ENCODE assay signal across 2 cellular contexts in the genomic region with DNA sequence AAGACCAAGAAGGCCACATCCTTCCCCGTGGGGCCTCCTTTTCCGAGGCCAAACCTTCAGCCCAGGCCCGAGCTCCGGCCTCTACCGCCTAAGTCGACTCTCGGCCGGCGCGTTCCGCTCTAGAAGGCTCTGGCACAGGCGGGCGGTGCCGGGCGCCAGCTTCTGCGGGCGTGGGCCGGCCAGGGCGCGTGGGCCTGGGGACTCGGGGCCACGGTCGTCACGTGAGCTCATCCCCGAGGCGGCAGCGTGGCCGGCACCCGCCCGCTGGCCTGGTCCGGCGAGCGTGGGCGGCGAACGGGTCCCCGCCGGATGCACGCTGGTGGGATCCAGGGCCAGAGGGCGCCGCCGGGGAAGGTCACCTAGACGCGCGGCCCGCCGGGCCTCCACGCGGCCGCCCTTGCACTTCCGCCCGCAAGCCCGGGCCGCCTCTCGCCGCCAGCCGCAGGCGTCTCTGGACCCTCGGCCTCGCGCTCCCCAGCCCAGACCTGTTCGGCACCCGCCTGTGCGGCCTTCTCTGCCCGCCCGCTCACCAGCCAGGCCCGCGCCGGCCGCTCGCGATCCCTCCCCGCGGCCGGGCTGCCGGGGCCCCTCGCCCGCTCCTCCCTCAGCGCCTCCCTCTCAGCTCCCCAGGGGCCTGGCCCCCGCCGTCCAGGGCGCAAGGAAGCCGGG.
A peak's percentile ranks its signal among the peaks of the same experiment; 100 is the strongest.
TF ChIP-seq lines count a peak whose summit lies in the region.

No MANE protein-coding gene starts in this region.

TF ChIP-seq in WTC11, 78 proteins besides CTCF, POLR2A, EP300 and RAD21 (continued from another document):
- TF ChIP-seq, protein P1, sequence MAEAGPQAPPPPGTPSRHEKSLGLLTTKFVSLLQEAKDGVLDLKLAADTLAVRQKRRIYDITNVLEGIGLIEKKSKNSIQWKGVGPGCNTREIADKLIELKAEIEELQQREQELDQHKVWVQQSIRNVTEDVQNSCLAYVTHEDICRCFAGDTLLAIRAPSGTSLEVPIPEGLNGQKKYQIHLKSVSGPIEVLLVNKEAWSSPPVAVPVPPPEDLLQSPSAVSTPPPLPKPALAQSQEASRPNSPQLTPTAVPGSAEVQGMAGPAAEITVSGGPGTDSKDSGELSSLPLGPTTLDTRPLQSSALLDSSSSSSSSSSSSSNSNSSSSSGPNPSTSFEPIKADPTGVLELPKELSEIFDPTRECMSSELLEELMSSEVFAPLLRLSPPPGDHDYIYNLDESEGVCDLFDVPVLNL (CRISPR knock-in tag; IDR thresholded peaks at IDR 0.05; ENCODE audit: borderline replicate concordance, low read depth): no peak
- TF ChIP-seq SMAD4 (CRISPR knock-in tag; IDR thresholded peaks at IDR 0.05): no peak
- TF ChIP-seq, protein P2, sequence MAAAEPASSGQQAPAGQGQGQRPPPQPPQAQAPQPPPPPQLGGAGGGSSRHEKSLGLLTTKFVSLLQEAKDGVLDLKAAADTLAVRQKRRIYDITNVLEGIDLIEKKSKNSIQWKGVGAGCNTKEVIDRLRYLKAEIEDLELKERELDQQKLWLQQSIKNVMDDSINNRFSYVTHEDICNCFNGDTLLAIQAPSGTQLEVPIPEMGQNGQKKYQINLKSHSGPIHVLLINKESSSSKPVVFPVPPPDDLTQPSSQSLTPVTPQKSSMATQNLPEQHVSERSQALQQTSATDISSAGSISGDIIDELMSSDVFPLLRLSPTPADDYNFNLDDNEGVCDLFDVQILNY (CRISPR knock-in tag; IDR thresholded peaks at IDR 0.05): no peak
- TF ChIP-seq ATF1 (CRISPR knock-in tag; IDR thresholded peaks at IDR 0.05): no peak

TF ChIP-seq in HepG2, 621 proteins besides CTCF, POLR2A, EP300 and RAD21 (continued from another document and continues in another):
- TF ChIP-seq, protein P3, sequence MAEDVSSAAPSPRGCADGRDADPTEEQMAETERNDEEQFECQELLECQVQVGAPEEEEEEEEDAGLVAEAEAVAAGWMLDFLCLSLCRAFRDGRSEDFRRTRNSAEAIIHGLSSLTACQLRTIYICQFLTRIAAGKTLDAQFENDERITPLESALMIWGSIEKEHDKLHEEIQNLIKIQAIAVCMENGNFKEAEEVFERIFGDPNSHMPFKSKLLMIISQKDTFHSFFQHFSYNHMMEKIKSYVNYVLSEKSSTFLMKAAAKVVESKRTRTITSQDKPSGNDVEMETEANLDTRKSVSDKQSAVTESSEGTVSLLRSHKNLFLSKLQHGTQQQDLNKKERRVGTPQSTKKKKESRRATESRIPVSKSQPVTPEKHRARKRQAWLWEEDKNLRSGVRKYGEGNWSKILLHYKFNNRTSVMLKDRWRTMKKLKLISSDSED (CRISPR knock-in tag; IDR thresholded peaks at IDR 0.05): 0 out of 2 replicates have a peak, but pooled peaks have one; percentile 53
- TF ChIP-seq ZNF326 (CRISPR knock-in tag; IDR thresholded peaks at IDR 0.05; ENCODE audit: borderline replicate concordance): no peak
- TF ChIP-seq ZNF777 (CRISPR knock-in tag; IDR thresholded peaks at IDR 0.05): peak; percentile 25; the same call in 1 of the 2 replicates
- TF ChIP-seq, protein P4, sequence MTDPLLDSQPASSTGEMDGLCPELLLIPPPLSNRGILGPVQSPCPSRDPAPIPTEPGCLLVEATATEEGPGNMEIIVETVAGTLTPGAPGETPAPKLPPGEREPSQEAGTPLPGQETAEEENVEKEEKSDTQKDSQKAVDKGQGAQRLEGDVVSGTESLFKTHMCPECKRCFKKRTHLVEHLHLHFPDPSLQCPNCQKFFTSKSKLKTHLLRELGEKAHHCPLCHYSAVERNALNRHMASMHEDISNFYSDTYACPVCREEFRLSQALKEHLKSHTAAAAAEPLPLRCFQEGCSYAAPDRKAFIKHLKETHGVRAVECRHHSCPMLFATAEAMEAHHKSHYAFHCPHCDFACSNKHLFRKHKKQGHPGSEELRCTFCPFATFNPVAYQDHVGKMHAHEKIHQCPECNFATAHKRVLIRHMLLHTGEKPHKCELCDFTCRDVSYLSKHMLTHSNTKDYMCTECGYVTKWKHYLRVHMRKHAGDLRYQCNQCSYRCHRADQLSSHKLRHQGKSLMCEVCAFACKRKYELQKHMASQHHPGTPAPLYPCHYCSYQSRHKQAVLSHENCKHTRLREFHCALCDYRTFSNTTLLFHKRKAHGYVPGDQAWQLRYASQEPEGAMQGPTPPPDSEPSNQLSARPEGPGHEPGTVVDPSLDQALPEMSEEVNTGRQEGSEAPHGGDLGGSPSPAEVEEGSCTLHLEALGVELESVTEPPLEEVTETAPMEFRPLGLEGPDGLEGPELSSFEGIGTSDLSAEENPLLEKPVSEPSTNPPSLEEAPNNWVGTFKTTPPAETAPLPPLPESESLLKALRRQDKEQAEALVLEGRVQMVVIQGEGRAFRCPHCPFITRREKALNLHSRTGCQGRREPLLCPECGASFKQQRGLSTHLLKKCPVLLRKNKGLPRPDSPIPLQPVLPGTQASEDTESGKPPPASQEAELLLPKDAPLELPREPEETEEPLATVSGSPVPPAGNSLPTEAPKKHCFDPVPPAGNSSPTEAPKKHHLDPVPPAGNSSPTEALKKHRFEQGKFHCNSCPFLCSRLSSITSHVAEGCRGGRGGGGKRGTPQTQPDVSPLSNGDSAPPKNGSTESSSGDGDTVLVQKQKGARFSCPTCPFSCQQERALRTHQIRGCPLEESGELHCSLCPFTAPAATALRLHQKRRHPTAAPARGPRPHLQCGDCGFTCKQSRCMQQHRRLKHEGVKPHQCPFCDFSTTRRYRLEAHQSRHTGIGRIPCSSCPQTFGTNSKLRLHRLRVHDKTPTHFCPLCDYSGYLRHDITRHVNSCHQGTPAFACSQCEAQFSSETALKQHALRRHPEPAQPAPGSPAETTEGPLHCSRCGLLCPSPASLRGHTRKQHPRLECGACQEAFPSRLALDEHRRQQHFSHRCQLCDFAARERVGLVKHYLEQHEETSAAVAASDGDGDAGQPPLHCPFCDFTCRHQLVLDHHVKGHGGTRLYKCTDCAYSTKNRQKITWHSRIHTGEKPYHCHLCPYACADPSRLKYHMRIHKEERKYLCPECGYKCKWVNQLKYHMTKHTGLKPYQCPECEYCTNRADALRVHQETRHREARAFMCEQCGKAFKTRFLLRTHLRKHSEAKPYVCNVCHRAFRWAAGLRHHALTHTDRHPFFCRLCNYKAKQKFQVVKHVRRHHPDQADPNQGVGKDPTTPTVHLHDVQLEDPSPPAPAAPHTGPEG (CRISPR knock-in tag; IDR thresholded peaks at IDR 0.05): no peak
- no peak for TF ChIP-seq EHMT2 (IDR thresholded peaks at IDR 0.05; ENCODE audit: borderline replicate concordance, low read depth, low read length)
- TF ChIP-seq, protein P5, sequence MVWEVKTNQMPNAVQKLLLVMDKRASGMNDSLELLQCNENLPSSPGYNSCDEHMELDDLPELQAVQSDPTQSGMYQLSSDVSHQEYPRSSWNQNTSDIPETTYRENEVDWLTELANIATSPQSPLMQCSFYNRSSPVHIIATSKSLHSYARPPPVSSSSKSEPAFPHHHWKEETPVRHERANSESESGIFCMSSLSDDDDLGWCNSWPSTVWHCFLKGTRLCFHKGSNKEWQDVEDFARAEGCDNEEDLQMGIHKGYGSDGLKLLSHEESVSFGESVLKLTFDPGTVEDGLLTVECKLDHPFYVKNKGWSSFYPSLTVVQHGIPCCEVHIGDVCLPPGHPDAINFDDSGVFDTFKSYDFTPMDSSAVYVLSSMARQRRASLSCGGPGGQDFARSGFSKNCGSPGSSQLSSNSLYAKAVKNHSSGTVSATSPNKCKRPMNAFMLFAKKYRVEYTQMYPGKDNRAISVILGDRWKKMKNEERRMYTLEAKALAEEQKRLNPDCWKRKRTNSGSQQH (CRISPR knock-in tag; IDR thresholded peaks at IDR 0.05; ENCODE audit: low read depth): no peak
- no peak for TF ChIP-seq ATF7 (IDR thresholded peaks at IDR 0.05)
- no peak for TF ChIP-seq ATF7 (CRISPR knock-in tag; IDR thresholded peaks at IDR 0.05)
- TF ChIP-seq, protein P6, sequence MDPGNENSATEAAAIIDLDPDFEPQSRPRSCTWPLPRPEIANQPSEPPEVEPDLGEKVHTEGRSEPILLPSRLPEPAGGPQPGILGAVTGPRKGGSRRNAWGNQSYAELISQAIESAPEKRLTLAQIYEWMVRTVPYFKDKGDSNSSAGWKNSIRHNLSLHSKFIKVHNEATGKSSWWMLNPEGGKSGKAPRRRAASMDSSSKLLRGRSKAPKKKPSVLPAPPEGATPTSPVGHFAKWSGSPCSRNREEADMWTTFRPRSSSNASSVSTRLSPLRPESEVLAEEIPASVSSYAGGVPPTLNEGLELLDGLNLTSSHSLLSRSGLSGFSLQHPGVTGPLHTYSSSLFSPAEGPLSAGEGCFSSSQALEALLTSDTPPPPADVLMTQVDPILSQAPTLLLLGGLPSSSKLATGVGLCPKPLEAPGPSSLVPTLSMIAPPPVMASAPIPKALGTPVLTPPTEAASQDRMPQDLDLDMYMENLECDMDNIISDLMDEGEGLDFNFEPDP (CRISPR knock-in tag; conservative IDR thresholded peaks at IDR 0.05): peak; percentile 94; the same call in 1 of the 2 replicates
- TF ChIP-seq, protein P7, sequence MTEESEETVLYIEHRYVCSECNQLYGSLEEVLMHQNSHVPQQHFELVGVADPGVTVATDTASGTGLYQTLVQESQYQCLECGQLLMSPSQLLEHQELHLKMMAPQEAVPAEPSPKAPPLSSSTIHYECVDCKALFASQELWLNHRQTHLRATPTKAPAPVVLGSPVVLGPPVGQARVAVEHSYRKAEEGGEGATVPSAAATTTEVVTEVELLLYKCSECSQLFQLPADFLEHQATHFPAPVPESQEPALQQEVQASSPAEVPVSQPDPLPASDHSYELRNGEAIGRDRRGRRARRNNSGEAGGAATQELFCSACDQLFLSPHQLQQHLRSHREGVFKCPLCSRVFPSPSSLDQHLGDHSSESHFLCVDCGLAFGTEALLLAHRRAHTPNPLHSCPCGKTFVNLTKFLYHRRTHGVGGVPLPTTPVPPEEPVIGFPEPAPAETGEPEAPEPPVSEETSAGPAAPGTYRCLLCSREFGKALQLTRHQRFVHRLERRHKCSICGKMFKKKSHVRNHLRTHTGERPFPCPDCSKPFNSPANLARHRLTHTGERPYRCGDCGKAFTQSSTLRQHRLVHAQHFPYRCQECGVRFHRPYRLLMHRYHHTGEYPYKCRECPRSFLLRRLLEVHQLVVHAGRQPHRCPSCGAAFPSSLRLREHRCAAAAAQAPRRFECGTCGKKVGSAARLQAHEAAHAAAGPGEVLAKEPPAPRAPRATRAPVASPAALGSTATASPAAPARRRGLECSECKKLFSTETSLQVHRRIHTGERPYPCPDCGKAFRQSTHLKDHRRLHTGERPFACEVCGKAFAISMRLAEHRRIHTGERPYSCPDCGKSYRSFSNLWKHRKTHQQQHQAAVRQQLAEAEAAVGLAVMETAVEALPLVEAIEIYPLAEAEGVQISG (CRISPR knock-in tag; IDR thresholded peaks at IDR 0.05): peak; percentile 44; the same call in 1 of the 2 replicates
- TF ChIP-seq, protein P8, sequence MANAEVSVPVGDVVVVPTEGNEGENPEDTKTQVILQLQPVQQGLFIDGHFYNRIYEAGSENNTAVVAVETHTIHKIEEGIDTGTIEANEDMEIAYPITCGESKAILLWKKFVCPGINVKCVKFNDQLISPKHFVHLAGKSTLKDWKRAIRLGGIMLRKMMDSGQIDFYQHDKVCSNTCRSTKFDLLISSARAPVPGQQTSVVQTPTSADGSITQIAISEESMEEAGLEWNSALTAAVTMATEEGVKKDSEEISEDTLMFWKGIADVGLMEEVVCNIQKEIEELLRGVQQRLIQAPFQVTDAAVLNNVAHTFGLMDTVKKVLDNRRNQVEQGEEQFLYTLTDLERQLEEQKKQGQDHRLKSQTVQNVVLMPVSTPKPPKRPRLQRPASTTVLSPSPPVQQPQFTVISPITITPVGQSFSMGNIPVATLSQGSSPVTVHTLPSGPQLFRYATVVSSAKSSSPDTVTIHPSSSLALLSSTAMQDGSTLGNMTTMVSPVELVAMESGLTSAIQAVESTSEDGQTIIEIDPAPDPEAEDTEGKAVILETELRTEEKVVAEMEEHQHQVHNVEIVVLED (CRISPR knock-in tag; IDR thresholded peaks at IDR 0.05; ENCODE audit: borderline replicate concordance): no peak
- no peak; the same call in 1 of the 2 replicates for TF ChIP-seq CCDC6 (CRISPR knock-in tag; IDR thresholded peaks at IDR 0.05)
- TF ChIP-seq MBD4 (IDR thresholded peaks at IDR 0.05; ENCODE audit: borderline replicate concordance, low read length): no peak
- TF ChIP-seq MTF1 (CRISPR knock-in tag; IDR thresholded peaks at IDR 0.05): 0 out of 2 replicates have a peak, but pooled peaks have one; percentile 10
- no peak for TF ChIP-seq U2AF1 (optimal IDR thresholded peaks at IDR 0.05; ENCODE audit: low read depth, low read length)
- TF ChIP-seq ASH2L (IDR thresholded peaks at IDR 0.05; ENCODE audit: insufficient read length, low read depth, low read length): peak; percentile 59
- TF ChIP-seq FOXC1 (CRISPR knock-in tag; IDR thresholded peaks at IDR 0.05; ENCODE audit: borderline replicate concordance): no peak
- TF ChIP-seq MTA3 (CRISPR knock-in tag; IDR thresholded peaks at IDR 0.05): no peak
- TF ChIP-seq, protein P9, sequence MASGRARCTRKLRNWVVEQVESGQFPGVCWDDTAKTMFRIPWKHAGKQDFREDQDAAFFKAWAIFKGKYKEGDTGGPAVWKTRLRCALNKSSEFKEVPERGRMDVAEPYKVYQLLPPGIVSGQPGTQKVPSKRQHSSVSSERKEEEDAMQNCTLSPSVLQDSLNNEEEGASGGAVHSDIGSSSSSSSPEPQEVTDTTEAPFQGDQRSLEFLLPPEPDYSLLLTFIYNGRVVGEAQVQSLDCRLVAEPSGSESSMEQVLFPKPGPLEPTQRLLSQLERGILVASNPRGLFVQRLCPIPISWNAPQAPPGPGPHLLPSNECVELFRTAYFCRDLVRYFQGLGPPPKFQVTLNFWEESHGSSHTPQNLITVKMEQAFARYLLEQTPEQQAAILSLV (CRISPR knock-in tag; IDR thresholded peaks at IDR 0.05; ENCODE audit: borderline replicate concordance): peak; percentile 42; the same call in 1 of the 2 replicates
- TF ChIP-seq ZFP41 (CRISPR knock-in tag; IDR thresholded peaks at IDR 0.05; ENCODE audit: borderline replicate concordance): no peak
- no peak for TF ChIP-seq IRX3 (CRISPR knock-in tag; IDR thresholded peaks at IDR 0.05; ENCODE audit: borderline replicate concordance, low read depth)
- no peak for TF ChIP-seq BRD4 (CRISPR knock-in tag; IDR thresholded peaks at IDR 0.05)
- no peak for TF ChIP-seq ZEB1 (IDR thresholded peaks at IDR 0.05; ENCODE audit: insufficient replicate concordance, low read depth)
- TF ChIP-seq, protein P10, sequence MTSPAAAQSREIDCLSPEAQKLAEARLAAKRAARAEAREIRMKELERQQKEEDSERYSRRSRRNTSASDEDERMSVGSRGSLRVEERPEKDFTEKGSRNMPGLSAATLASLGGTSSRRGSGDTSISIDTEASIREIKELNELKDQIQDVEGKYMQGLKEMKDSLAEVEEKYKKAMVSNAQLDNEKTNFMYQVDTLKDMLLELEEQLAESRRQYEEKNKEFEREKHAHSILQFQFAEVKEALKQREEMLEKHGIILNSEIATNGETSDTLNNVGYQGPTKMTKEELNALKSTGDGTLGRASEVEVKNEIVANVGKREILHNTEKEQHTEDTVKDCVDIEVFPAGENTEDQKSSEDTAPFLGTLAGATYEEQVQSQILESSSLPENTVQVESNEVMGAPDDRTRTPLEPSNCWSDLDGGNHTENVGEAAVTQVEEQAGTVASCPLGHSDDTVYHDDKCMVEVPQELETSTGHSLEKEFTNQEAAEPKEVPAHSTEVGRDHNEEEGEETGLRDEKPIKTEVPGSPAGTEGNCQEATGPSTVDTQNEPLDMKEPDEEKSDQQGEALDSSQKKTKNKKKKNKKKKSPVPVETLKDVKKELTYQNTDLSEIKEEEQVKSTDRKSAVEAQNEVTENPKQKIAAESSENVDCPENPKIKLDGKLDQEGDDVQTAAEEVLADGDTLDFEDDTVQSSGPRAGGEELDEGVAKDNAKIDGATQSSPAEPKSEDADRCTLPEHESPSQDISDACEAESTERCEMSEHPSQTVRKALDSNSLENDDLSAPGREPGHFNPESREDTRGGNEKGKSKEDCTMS (CRISPR knock-in tag; conservative IDR thresholded peaks at IDR 0.05): no peak
- no peak for TF ChIP-seq HNRNPH1 (optimal IDR thresholded peaks at IDR 0.05; ENCODE audit: low read depth, low read length)
- no peak for TF ChIP-seq SMAD9 (CRISPR knock-in tag; IDR thresholded peaks at IDR 0.05)
